In the genomic region with DNA sequence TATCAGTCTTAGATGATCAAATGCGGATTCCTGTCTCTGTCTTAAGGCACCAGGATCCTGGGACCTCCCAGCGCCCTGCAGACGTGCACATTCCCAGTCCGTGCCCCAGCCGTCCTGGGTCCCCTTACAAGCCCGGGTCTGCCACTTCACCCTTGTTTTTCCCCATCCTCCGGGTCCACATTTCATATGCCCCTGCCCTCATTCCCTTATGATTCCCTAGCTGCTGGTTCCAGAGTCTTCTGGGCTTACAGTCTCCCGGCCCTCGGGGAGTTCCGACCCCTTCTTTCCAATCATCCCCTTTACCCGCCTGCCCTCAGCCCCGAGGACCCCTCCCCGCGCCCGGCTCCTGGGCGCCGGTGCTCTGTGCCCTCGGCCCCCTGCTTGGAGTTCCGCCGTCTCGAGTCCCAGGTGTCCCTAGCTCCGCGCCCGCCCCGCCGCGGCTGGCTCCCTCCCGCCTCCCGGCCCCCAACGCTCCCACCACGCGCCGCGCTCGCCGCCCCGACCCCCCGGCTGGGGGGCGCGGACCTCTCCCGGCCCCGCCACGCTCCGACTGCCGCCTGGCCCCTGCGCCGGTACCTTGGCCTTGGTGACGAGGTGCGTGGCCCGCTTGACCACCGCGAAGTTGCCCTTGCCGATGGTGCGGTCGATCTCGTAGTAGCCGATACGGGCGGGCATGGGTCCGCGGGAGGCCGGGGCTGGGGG, we compare ENCODE assay signal across 1 cellular context.
TF ChIP-seq lines count a peak whose summit lies in the region.

No MANE protein-coding gene starts in this region.

TF ChIP-seq in GM12878, 131 proteins besides CTCF, POLR2A, EP300 and RAD21 (continued from another document):
- TF ChIP-seq SPI1 (IDR thresholded peaks at IDR 0.05; ENCODE audit: borderline replicate concordance, insufficient read depth, low read depth, low read length) = no peak
- peak; percentile 52 for TF ChIP-seq BACH1 (IDR thresholded peaks at IDR 0.05; ENCODE audit: borderline replicate concordance)
- TF ChIP-seq TARDBP (IDR thresholded peaks at IDR 0.05; ENCODE audit: borderline replicate concordance) = no peak
- no peak for TF ChIP-seq KDM1A (IDR thresholded peaks at IDR 0.05; ENCODE audit: borderline replicate concordance)
- no peak for TF ChIP-seq ZBED1 (IDR thresholded peaks at IDR 0.05; ENCODE audit: borderline replicate concordance)
- TF ChIP-seq NR2C1 (IDR thresholded peaks at IDR 0.05) = no peak
- peak; percentile 12; the same call in 1 of the 2 replicates for TF ChIP-seq NR2F1 (conservative IDR thresholded peaks at IDR 0.05)
- 0 out of 2 replicates have a peak, but pooled peaks have one; percentile 29 for TF ChIP-seq ZNF217 (IDR thresholded peaks at IDR 0.05)
- no peak for TF ChIP-seq NFIC (IDR thresholded peaks at IDR 0.05; ENCODE audit: low read depth, low read length)
- TF ChIP-seq EGR1 (IDR thresholded peaks at IDR 0.05; ENCODE audit: borderline replicate concordance in 1 of 2, low read depth in 2 of 2, low read length in 2 of 2) = no peak
- TF ChIP-seq, protein P1, sequence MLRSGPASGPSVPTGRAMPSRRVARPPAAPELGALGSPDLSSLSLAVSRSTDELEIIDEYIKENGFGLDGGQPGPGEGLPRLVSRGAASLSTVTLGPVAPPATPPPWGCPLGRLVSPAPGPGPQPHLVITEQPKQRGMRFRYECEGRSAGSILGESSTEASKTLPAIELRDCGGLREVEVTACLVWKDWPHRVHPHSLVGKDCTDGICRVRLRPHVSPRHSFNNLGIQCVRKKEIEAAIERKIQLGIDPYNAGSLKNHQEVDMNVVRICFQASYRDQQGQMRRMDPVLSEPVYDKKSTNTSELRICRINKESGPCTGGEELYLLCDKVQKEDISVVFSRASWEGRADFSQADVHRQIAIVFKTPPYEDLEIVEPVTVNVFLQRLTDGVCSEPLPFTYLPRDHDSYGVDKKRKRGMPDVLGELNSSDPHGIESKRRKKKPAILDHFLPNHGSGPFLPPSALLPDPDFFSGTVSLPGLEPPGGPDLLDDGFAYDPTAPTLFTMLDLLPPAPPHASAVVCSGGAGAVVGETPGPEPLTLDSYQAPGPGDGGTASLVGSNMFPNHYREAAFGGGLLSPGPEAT (IDR thresholded peaks at IDR 0.05; ENCODE audit: low read depth) = peak; percentile 17; the same call in 1 of the 2 replicates
- TF ChIP-seq PAX5 (IDR thresholded peaks at IDR 0.05; ENCODE audit: borderline replicate concordance, low read depth, low read length) = no peak
- peak; percentile 40 for TF ChIP-seq LARP7 (IDR thresholded peaks at IDR 0.05)
- TF ChIP-seq, protein P2, sequence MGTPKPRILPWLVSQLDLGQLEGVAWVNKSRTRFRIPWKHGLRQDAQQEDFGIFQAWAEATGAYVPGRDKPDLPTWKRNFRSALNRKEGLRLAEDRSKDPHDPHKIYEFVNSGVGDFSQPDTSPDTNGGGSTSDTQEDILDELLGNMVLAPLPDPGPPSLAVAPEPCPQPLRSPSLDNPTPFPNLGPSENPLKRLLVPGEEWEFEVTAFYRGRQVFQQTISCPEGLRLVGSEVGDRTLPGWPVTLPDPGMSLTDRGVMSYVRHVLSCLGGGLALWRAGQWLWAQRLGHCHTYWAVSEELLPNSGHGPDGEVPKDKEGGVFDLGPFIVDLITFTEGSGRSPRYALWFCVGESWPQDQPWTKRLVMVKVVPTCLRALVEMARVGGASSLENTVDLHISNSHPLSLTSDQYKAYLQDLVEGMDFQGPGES (IDR thresholded peaks at IDR 0.05) = no peak
- no peak for TF ChIP-seq ZNF384 (IDR thresholded peaks at IDR 0.05; ENCODE audit: borderline replicate concordance, low read depth, low read length)
- TF ChIP-seq STAT3 (IDR thresholded peaks at IDR 0.05; ENCODE audit: low read depth, low read length) = no peak
- TF ChIP-seq RAD51 (IDR thresholded peaks at IDR 0.05) = no peak
- TF ChIP-seq STAT1 (conservative IDR thresholded peaks at IDR 0.05) = no peak
- TF ChIP-seq ZNF274 (IDR thresholded peaks at IDR 0.05; ENCODE audit: insufficient read depth, insufficient read length) = no peak
- peak; percentile 48; the same call in 1 of the 2 replicates for TF ChIP-seq SMARCA5 (IDR thresholded peaks at IDR 0.05)
- TF ChIP-seq NBN (IDR thresholded peaks at IDR 0.05) = no peak
- TF ChIP-seq ESRRA (IDR thresholded peaks at IDR 0.05; ENCODE audit: low read length) = no peak
- TF ChIP-seq, protein P3, sequence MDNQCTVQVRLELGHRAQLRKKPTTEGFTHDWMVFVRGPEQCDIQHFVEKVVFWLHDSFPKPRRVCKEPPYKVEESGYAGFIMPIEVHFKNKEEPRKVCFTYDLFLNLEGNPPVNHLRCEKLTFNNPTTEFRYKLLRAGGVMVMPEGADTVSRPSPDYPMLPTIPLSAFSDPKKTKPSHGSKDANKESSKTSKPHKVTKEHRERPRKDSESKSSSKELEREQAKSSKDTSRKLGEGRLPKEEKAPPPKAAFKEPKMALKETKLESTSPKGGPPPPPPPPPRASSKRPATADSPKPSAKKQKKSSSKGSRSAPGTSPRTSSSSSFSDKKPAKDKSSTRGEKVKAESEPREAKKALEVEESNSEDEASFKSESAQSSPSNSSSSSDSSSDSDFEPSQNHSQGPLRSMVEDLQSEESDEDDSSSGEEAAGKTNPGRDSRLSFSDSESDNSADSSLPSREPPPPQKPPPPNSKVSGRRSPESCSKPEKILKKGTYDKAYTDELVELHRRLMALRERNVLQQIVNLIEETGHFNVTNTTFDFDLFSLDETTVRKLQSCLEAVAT (IDR thresholded peaks at IDR 0.05) = no peak
- TF ChIP-seq IKZF1 (conservative IDR thresholded peaks at IDR 0.05) = peak; percentile 34; the same call in 1 of the 2 replicates
- TF ChIP-seq, protein P4, sequence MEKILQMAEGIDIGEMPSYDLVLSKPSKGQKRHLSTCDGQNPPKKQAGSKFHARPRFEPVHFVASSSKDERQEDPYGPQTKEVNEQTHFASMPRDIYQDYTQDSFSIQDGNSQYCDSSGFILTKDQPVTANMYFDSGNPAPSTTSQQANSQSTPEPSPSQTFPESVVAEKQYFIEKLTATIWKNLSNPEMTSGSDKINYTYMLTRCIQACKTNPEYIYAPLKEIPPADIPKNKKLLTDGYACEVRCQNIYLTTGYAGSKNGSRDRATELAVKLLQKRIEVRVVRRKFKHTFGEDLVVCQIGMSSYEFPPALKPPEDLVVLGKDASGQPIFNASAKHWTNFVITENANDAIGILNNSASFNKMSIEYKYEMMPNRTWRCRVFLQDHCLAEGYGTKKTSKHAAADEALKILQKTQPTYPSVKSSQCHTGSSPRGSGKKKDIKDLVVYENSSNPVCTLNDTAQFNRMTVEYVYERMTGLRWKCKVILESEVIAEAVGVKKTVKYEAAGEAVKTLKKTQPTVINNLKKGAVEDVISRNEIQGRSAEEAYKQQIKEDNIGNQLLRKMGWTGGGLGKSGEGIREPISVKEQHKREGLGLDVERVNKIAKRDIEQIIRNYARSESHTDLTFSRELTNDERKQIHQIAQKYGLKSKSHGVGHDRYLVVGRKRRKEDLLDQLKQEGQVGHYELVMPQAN (conservative IDR thresholded peaks at IDR 0.05) = peak; percentile 48; the same call in 1 of the 2 replicates
